In the genomic region with DNA sequence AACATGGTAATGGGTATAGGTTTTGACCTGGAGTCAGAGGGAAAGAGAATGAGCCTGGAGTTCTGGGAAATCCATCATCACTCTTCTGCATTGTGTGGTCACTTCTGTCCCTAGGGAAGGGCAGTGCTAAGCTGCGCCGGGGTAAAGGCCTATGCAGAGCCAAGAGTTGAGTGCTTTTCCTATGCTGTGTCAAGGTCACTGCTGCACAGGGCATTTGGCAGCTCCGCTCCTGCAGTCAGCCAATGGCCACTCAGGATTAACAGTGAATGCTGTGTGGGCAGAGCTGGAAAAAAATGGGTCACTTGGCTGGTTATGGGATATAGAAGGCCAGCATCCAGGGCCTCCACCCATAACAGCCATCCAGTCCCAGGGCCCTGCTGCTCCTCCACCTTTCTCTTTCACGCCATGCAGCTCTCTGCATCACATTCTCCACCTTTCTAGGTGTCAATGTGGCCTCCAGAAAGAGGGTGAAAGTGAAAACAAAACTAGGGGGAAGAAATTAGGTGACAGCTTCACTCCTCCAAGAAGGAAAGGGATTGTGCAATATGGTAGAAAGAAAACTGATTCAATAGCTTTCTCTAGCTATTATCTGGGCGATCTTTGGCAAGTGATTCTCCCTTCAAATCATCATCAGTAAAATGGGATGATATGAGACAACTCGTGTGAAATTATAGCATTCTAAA, we compare ENCODE assay signal across 1 cellular context.
TF ChIP-seq lines count a peak whose summit lies in the region.

No MANE protein-coding gene starts in this region.

TF ChIP-seq in GM12878, 131 proteins besides CTCF, POLR2A, EP300 and RAD21 (continued from another document):
- TF ChIP-seq, protein P1, sequence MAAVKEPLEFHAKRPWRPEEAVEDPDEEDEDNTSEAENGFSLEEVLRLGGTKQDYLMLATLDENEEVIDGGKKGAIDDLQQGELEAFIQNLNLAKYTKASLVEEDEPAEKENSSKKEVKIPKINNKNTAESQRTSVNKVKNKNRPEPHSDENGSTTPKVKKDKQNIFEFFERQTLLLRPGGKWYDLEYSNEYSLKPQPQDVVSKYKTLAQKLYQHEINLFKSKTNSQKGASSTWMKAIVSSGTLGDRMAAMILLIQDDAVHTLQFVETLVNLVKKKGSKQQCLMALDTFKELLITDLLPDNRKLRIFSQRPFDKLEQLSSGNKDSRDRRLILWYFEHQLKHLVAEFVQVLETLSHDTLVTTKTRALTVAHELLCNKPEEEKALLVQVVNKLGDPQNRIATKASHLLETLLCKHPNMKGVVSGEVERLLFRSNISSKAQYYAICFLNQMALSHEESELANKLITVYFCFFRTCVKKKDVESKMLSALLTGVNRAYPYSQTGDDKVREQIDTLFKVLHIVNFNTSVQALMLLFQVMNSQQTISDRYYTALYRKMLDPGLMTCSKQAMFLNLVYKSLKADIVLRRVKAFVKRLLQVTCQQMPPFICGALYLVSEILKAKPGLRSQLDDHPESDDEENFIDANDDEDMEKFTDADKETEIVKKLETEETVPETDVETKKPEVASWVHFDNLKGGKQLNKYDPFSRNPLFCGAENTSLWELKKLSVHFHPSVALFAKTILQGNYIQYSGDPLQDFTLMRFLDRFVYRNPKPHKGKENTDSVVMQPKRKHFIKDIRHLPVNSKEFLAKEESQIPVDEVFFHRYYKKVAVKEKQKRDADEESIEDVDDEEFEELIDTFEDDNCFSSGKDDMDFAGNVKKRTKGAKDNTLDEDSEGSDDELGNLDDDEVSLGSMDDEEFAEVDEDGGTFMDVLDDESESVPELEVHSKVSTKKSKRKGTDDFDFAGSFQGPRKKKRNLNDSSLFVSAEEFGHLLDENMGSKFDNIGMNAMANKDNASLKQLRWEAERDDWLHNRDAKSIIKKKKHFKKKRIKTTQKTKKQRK (IDR thresholded peaks at IDR 0.05; ENCODE audit: low read depth, low read length) = no peak
- TF ChIP-seq CHD4 (IDR thresholded peaks at IDR 0.05) (no peak), NR2C1 (IDR thresholded peaks at IDR 0.05) (no peak), BRCA1 (IDR thresholded peaks at IDR 0.05; ENCODE audit: low read depth, low read length) (no peak), ZZZ3 (IDR thresholded peaks at IDR 0.05; ENCODE audit: control insufficient read depth, insufficient read length, low read depth) (no peak), SUZ12 (IDR thresholded peaks at IDR 0.05; ENCODE audit: unreplicated experiment) (no peak), BCL11A (IDR thresholded peaks at IDR 0.05; ENCODE audit: low read depth, low read length) (no peak)
